ENCODE assay signal across 8 cellular contexts in genomic region chr9:113151696-113152630, GRCh38. TPM values are rescaled to one million over a fixed set of nuclear protein-coding genes. Genes with fewer than 3 reads are reported as not detected.
DNase-seq lines count a peak whose midpoint lies in the region; ATAC-seq and TF ChIP-seq lines count a peak whose summit lies in the region.

No MANE protein-coding gene starts in this region.

- H3K4me1 ChIP-seq in right cardiac atrium (ENCODE audit: control insufficient read depth, insufficient read depth, low read length) (peaks cover 4% of the 10 kb centered on the region), skeletal muscle tissue (ENCODE audit: control insufficient read depth in 3 of 3, insufficient read depth in 3 of 3, low read length in 3 of 3) (peaks cover 19 to 39% (median 34%) of the 10 kb centered on the region in 3 donors)

- no peaks in the 10 kb centered on the region for H3K27me3 ChIP-seq in right cardiac atrium (ENCODE audit: control insufficient read depth, insufficient read depth)
- no peaks in the 10 kb centered on the region for H3K27me3 ChIP-seq in skeletal muscle tissue (ENCODE audit: control insufficient read depth in 3 of 3, insufficient read depth in 3 of 3, low read length in 3 of 3)

- H3K9me3 ChIP-seq in right cardiac atrium (ENCODE audit: control insufficient read depth, low read length) (no peaks in the 10 kb centered on the region), skeletal muscle tissue (ENCODE audit: control insufficient read depth in 3 of 3, low read length in 3 of 3) (no peaks in the 10 kb centered on the region)

- POLR2A ChIA-PET in activated CD8-positive, alpha-beta T cell treated with anti-CD3 and anti-CD28 coated beads for 36 hours (lab: Charles Lee) = interaction anchor here (1.5 to 1.6 kb wide), 2 partner anchors 11 to 70 kb away, joined by 5 to 7 read pairs; partner anchors contain the start of genes FKBP15 and SLC31A1

- 56% methylated on average over 11 of the region's 11 CpGs for WGBS in right cardiac atrium

- H3K4me3 ChIP-seq in right cardiac atrium (ENCODE audit: low read length) = peak overlapping the region; percentile 81
- H3K4me3 ChIP-seq in skeletal muscle tissue (ENCODE audit: low read length in 3 of 3) = peak overlapping the region; percentile 82 to 90 (median 82)

- peaks cover 0 to 2% (median 1%) of the 10 kb centered on the region in 3 donors for H3K36me3 ChIP-seq in skeletal muscle tissue (ENCODE audit: control insufficient read depth in 3 of 3, insufficient read depth in 3 of 3, low read length in 3 of 3)

- DNase-seq in HPDE6-E6E7 (ENCODE audit: extremely low spot score) (peak; percentile 19), right cardiac atrium (peak in 2 of 3 donors; percentile 36 to 70), NCI-H2107 (lab: John Stamatoyannopoulos, UW) (no peak), dermis blood vessel endothelial cell (no peak)
- DNase-seq in activated CD8-positive, alpha-beta T cell treated with anti-CD3 and anti-CD28 coated beads for 36 hours = no peak

- peak overlapping the region; percentile 20 for H3K27ac Mint-ChIP-seq in activated CD8-positive, alpha-beta T cell treated with anti-CD3 and anti-CD28 coated beads for 36 hours

- peak overlapping the region; percentile 53 for H3K27ac ChIP-seq in right cardiac atrium (ENCODE audit: low read length)
- peak overlapping the region; percentile 80 for H3K27ac ChIP-seq in skeletal muscle tissue (ENCODE audit: low read depth, low read length)

- peak overlapping the region; percentile 78 for H3K4me3 Mint-ChIP-seq in activated CD8-positive, alpha-beta T cell treated with anti-CD3 and anti-CD28 coated beads for 36 hours

- no peak for ATAC-seq in activated CD8-positive, alpha-beta T cell treated with anti-CD3 and anti-CD28 coated beads for 36 hours
- ATAC-seq in right cardiac atrium (peak in 1 of 2 donors; percentile 4), HG03521 (IDR thresholded peaks at IDR 0.05; ENCODE audit: unreplicated experiment) (no peak), GM19324 (IDR thresholded peaks at IDR 0.05; ENCODE audit: low FRiP score, unreplicated experiment) (no peak)

- H3K9me3 Mint-ChIP-seq in activated CD8-positive, alpha-beta T cell treated with anti-CD3 and anti-CD28 coated beads for 36 hours = no peaks in the 10 kb centered on the region

- no peak for TF ChIP-seq CTCF in activated CD8-positive, alpha-beta T cell treated with anti-CD3 and anti-CD28 coated beads for 36 hours (IDR thresholded peaks at IDR 0.05)

- H3K4me1 Mint-ChIP-seq in activated CD8-positive, alpha-beta T cell treated with anti-CD3 and anti-CD28 coated beads for 36 hours (ENCODE audit: low read depth) = peaks cover 37% of the 10 kb centered on the region

- H3K9ac ChIP-seq in skeletal muscle tissue (ENCODE audit: low read depth in 1 of 3, low read length in 3 of 3) = peak overlapping the region; percentile 84 to 89 (median 87)

- intact Hi-C loops in activated CD8-positive, alpha-beta T cell treated with anti-CD3 and anti-CD28 coated beads for 36 hours (cut with micrococcal nuclease) = no loop called here
- intact Hi-C loops in right cardiac atrium (cut with DNase I) = no loop called here

- H3K36me3 Mint-ChIP-seq in activated CD8-positive, alpha-beta T cell treated with anti-CD3 and anti-CD28 coated beads for 36 hours (ENCODE audit: low read depth) = no peaks in the 10 kb centered on the region

- CTCF ChIA-PET in activated CD8-positive, alpha-beta T cell treated with anti-CD3 and anti-CD28 coated beads for 36 hours (lab: Charles Lee) = interaction anchor here (0.6 to 3.5 kb wide), 7 partner anchors 8 to 503 kb away, joined by 3 to 28 read pairs (median 4); partner anchors contain the start of gene SLC31A1

- H3K27me3 Mint-ChIP-seq in activated CD8-positive, alpha-beta T cell treated with anti-CD3 and anti-CD28 coated beads for 36 hours = no peaks in the 10 kb centered on the region

RNA-seq across cellular contexts. Expression of gene SLC31A2, which starts 1.2 kb away (rescaled TPM):
- total RNA-seq in activated CD8-positive, alpha-beta T cell treated with anti-CD3 and anti-CD28 coated beads for 36 hours = 1 to 10 TPM; 1.6 to 3.4 TPM
- 10 to 100 TPM in 3 of 4 donors, 1 to 10 TPM in 1; 8.8 to 10.9 (median 10.1) TPM for total RNA-seq in right cardiac atrium
- 11.4 TPM for polyA plus RNA-seq in right cardiac atrium
- 5.2 TPM for total RNA-seq in skeletal muscle tissue
- 4.2 and 7.3 TPM in 2 replicates for total RNA-seq in dermis blood vessel endothelial cell

Comparison
In these comparisons a context has a peak if more than half of its experiments do, and no peak if none do; other contexts are left out.
1. DNase-seq: peak in HPDE6-E6E7 (single experiment) and right cardiac atrium (2 of 3); none in activated CD8-positive, alpha-beta T cell treated with anti-CD3 and anti-CD28 coated beads for 36 hours (single experiment), NCI-H2107 (single experiment) and dermis blood vessel endothelial cell (single experiment).